ENCODE assay signal across 1 cellular context in genomic region chr2:178193823-178194599, GRCh38.
TF ChIP-seq lines count a peak whose summit lies in the region.

TSS of gene OSBPL6 (plus strand) at chr2:178194512. CDS start at chr2:178306185, 111,673 bp downstream.

TF ChIP-seq in HepG2, 621 proteins besides CTCF, POLR2A, EP300 and RAD21 (continued from another document):
- TF ChIP-seq ZNF281 (CRISPR knock-in tag; IDR thresholded peaks at IDR 0.05; ENCODE audit: borderline replicate concordance): no peak
- TF ChIP-seq, protein P1, sequence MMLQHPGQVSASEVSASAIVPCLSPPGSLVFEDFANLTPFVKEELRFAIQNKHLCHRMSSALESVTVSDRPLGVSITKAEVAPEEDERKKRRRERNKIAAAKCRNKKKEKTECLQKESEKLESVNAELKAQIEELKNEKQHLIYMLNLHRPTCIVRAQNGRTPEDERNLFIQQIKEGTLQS (CRISPR knock-in tag; IDR thresholded peaks at IDR 0.05): no peak
- no peak for TF ChIP-seq KDM5A (IDR thresholded peaks at IDR 0.05; ENCODE audit: borderline replicate concordance, low read length)
- peak; percentile 69 for TF ChIP-seq ZSCAN31 (CRISPR knock-in tag; IDR thresholded peaks at IDR 0.05; ENCODE audit: low read depth)
- peak; percentile 76; the same call in 1 of the 2 replicates for TF ChIP-seq ZNF776 (CRISPR knock-in tag; IDR thresholded peaks at IDR 0.05)
- 0 out of 2 replicates have a peak, but pooled peaks have one; percentile 25 for TF ChIP-seq HINFP (CRISPR knock-in tag; IDR thresholded peaks at IDR 0.05; ENCODE audit: low read depth)
- TF ChIP-seq MEF2D (CRISPR knock-in tag; IDR thresholded peaks at IDR 0.05): peak; percentile 4; the same call in 1 of the 2 replicates
- no peak for TF ChIP-seq MED13 (CRISPR knock-in tag; IDR thresholded peaks at IDR 0.05)
- no peak for TF ChIP-seq ZNF280B (CRISPR knock-in tag; IDR thresholded peaks at IDR 0.05; ENCODE audit: borderline replicate concordance)
- TF ChIP-seq ZNF709 (CRISPR knock-in tag; IDR thresholded peaks at IDR 0.05): no peak
- no peak for TF ChIP-seq ZBTB3 (CRISPR knock-in tag; IDR thresholded peaks at IDR 0.05; ENCODE audit: borderline replicate concordance, low read depth)
- TF ChIP-seq NR1H2 (CRISPR knock-in tag; IDR thresholded peaks at IDR 0.05; ENCODE audit: borderline replicate concordance, low read depth): no peak
- TF ChIP-seq MBNL3 (CRISPR knock-in tag; conservative IDR thresholded peaks at IDR 0.05): no peak
- no peak; the same call in 1 of the 2 replicates for TF ChIP-seq MAZ (IDR thresholded peaks at IDR 0.05; ENCODE audit: borderline replicate concordance, low read depth, low read length)
- TF ChIP-seq MAZ (CRISPR knock-in tag; IDR thresholded peaks at IDR 0.05; ENCODE audit: low read depth): peak; percentile 70
- no peak for TF ChIP-seq ZC3H4 (CRISPR knock-in tag; IDR thresholded peaks at IDR 0.05; ENCODE audit: borderline replicate concordance)
